ENCODE assay signal across 8 cellular contexts in the genomic region with DNA sequence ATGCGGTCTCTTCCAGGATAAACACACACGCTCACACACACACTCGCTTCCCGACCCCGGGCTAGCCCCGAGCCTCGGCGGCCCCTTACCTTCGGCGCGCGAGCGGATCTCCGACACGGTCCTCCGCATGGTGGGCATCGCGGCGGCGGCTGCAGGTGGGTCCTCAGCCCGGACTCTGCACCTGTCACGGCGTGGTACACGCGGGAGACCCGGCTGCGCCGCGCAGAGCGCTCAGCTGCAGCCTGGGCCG. TPM values are rescaled to one million over a fixed set of nuclear protein-coding genes. Genes with fewer than 3 reads are reported as not detected.
DNase-seq lines count a peak whose midpoint lies in the region; ATAC-seq and TF ChIP-seq lines count a peak whose summit lies in the region.

No MANE protein-coding gene starts in this region.

- peak overlapping the region; percentile 99 for H3K4me2 ChIP-seq in smooth muscle cell

- WGBS in iPS DF 6.9 (ENCODE audit: insufficient coverage, insufficient read length) = no CpG with 5 or more reads among the region's 31 CpGs
- WGBS in smooth muscle cell (ENCODE audit: low lambda C conversion rate) = under 1% methylated on average over 31 of the region's 31 CpGs

- peaks cover 12% of the 10 kb centered on the region for H3F3A ChIP-seq in smooth muscle cell (ENCODE audit: low read depth)

- H3K4me1 ChIP-seq in HEK293 (ENCODE audit: control insufficient read depth, insufficient read depth, low read length) = peaks cover 11% of the 10 kb centered on the region
- H3K4me1 ChIP-seq in iPS DF 6.9 (ENCODE audit: control insufficient read depth, insufficient read depth, low read length) = no peaks in the 10 kb centered on the region
- H3K4me1 ChIP-seq in smooth muscle cell (ENCODE audit: low read depth) = peaks cover 8% of the 10 kb centered on the region

- ATAC-seq in WTC11 (peak; percentile 2), GM18502 (IDR thresholded peaks at IDR 0.05; ENCODE audit: poor library complexity, unreplicated experiment) (no peak)

- CTCF ChIA-PET in HEK293 (lab: Yijun Ruan, JAX) (interaction anchor here (0.6 to 1.7 kb wide), 2 partner anchors 93 to 211 kb away, joined by 3 read pairs; no protein-coding TSS in a partner anchor), WTC11 (lab: Charles Lee) (interaction anchor here (0.6 to 2.0 kb wide), 12 partner anchors 9 to 111 kb away, joined by 3 to 11 read pairs (median 4); no protein-coding TSS in a partner anchor)

- POLR2A ChIA-PET in HEK293 (lab: Yijun Ruan, JAX) (interaction anchor here (0.6 to 1.5 kb wide), 6 partner anchors 10 to 208 kb away, joined by 3 to 5 read pairs (median 3); no protein-coding TSS in a partner anchor), WTC11 (lab: Charles Lee) (interaction anchor here (1.0 to 1.5 kb wide), 5 partner anchors 9 to 311 kb away, joined by 3 to 8 read pairs (median 3); no protein-coding TSS in a partner anchor)

- H3K79me2 ChIP-seq in smooth muscle cell (ENCODE audit: low read depth) = no peaks in the 10 kb centered on the region

- H3K27ac Mint-ChIP-seq in WTC11 = no peak overlapping the region

- H3K9me3 ChIP-seq in HEK293 (ENCODE audit: control insufficient read depth, insufficient read depth, low read depth, low read length) (no peaks in the 10 kb centered on the region), iPS DF 6.9 (ENCODE audit: control insufficient read depth, insufficient read depth, low read length) (no peaks in the 10 kb centered on the region), smooth muscle cell (replicated peaks; ENCODE audit: low read depth) (no peaks in the 10 kb centered on the region)

- H3K27me3 ChIP-seq in iPS DF 6.9 (ENCODE audit: control insufficient read depth, insufficient read depth, low read length) = no peaks in the 10 kb centered on the region
- H3K27me3 ChIP-seq in smooth muscle cell (ENCODE audit: low read depth) = no peaks in the 10 kb centered on the region

- peak overlapping the region; percentile 65 for H2AFZ ChIP-seq in smooth muscle cell (ENCODE audit: low read depth)

- peaks cover 13% of the 10 kb centered on the region for H3K36me3 Mint-ChIP-seq in WTC11

- peaks cover 16% of the 10 kb centered on the region for H3K9me3 Mint-ChIP-seq in WTC11

- H3K27me3 Mint-ChIP-seq in WTC11 (ENCODE audit: low read depth) = peaks cover 2% of the 10 kb centered on the region; the same call in 1 of the 2 replicates

- H3K27ac ChIP-seq in HEK293 (ENCODE audit: extremely low read depth, low read depth, low read length) (peak overlapping the region; percentile 74), iPS DF 6.9 (ENCODE audit: low read length) (no peak overlapping the region), smooth muscle cell (ENCODE audit: low read depth) (no peak overlapping the region)

- peak overlapping the region; percentile 73 for H3K4me3 ChIP-seq in HEK293 (ENCODE audit: low read depth, low read length)
- H3K4me3 ChIP-seq in iPS DF 6.9 (ENCODE audit: low read length) = peak overlapping the region; percentile 87
- H3K4me3 ChIP-seq in smooth muscle cell = peak overlapping the region; percentile 82

- no peak overlapping the region for H3K9ac ChIP-seq in smooth muscle cell (ENCODE audit: low read depth)

- H3K36me3 ChIP-seq in HEK293 (ENCODE audit: control insufficient read depth in 2 of 2, insufficient read depth in 1 of 2, low read length in 2 of 2) = no peaks in the 10 kb centered on the region
- H3K36me3 ChIP-seq in iPS DF 6.9 (ENCODE audit: control insufficient read depth, insufficient read depth, low read length) = no peaks in the 10 kb centered on the region
- no peaks in the 10 kb centered on the region for H3K36me3 ChIP-seq in smooth muscle cell (ENCODE audit: low read depth)

- no peak for DNase-seq in WTC11 (ENCODE audit: low spot score)
- DNase-seq in iPS DF 6.9 (ENCODE audit: low read depth, low spot score) = no peak
- DNase-seq in smooth muscle cell (lab: John Stamatoyannopoulos, UW; ENCODE audit: unreplicated experiment) = no peak
- DNase-seq in SKM-1 (lab: John Stamatoyannopoulos, UW; ENCODE audit: unreplicated experiment) = no peak
- DNase-seq in UCSD-AML1 (lab: John Stamatoyannopoulos, UW; ENCODE audit: unreplicated experiment) = no peak
- no peak for DNase-seq in COLO668 (lab: John Stamatoyannopoulos, UW; ENCODE audit: unreplicated experiment)

- H3K4me3 Mint-ChIP-seq in WTC11 = peak overlapping the region; percentile 86

- H4K20me1 ChIP-seq in smooth muscle cell (ENCODE audit: low read depth) = no peaks in the 10 kb centered on the region

- H3K4me1 Mint-ChIP-seq in WTC11 = peaks cover 52% of the 10 kb centered on the region

- TF ChIP-seq CTCF in HEK293 (tag by site-specific recombination; IDR thresholded peaks at IDR 0.05) = peak; percentile 3; the same call in 1 of the 2 replicates
- no peak for TF ChIP-seq CTCF in WTC11 (IDR thresholded peaks at IDR 0.05)
- no peak for TF ChIP-seq CTCF in smooth muscle cell (IDR thresholded peaks at IDR 0.05; ENCODE audit: borderline replicate concordance, insufficient read depth, poor library complexity, severe bottlenecking)

TF ChIP-seq in HEK293, 187 proteins besides CTCF, POLR2A, EP300 and RAD21 (continues in another document):
- TF ChIP-seq ZNF510 (tag by site-specific recombination; IDR thresholded peaks at IDR 0.05; ENCODE audit: insufficient replicate concordance) (no peak), ZNF324 (tag by site-specific recombination; IDR thresholded peaks at IDR 0.05) (no peak), ZBTB8A (tag by site-specific recombination; IDR thresholded peaks at IDR 0.05) (peak; percentile 43; the same call in 1 of the 2 replicates), WT1 (tag by site-specific recombination; IDR thresholded peaks at IDR 0.05) (no peak), PRDM1 (tag by site-specific recombination; IDR thresholded peaks at IDR 0.05) (no peak), ZNF555 (tag by site-specific recombination; conservative IDR thresholded peaks at IDR 0.05) (no peak), GLIS2 (tag by site-specific recombination; IDR thresholded peaks at IDR 0.05) (no peak), ZNF747 (tag by site-specific recombination; IDR thresholded peaks at IDR 0.05) (no peak), ZNF585B (tag by site-specific recombination; IDR thresholded peaks at IDR 0.05) (no peak), ZNF473 (tag by site-specific recombination; IDR thresholded peaks at IDR 0.05) (no peak), ZBTB20 (tag by site-specific recombination; IDR thresholded peaks at IDR 0.05) (0 out of 2 replicates have a peak, but pooled peaks have one; percentile 37), ZNF223 (tag by site-specific recombination; IDR thresholded peaks at IDR 0.05) (no peak), ZNF571 (tag by site-specific recombination; IDR thresholded peaks at IDR 0.05) (no peak)
- TF ChIP-seq, protein P1, sequence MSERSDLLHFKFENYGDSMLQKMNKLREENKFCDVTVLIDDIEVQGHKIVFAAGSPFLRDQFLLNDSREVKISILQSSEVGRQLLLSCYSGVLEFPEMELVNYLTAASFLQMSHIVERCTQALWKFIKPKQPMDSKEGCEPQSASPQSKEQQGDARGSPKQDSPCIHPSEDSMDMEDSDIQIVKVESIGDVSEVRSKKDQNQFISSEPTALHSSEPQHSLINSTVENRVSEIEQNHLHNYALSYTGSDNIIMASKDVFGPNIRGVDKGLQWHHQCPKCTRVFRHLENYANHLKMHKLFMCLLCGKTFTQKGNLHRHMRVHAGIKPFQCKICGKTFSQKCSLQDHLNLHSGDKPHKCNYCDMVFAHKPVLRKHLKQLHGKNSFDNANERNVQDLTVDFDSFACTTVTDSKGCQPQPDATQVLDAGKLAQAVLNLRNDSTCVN (tag by site-specific recombination; optimal IDR thresholded peaks at IDR 0.05) = peak; percentile 82

TF ChIP-seq in WTC11, 78 proteins besides CTCF, POLR2A, EP300 and RAD21 (continues in another document):
- TF ChIP-seq TP53 (CRISPR knock-in tag; IDR thresholded peaks at IDR 0.05) (peak; percentile 71; the same call in 1 of the 2 replicates), RORB (CRISPR knock-in tag; IDR thresholded peaks at IDR 0.05) (no peak), NR3C1 (CRISPR knock-in tag; conservative IDR thresholded peaks at IDR 0.05; ENCODE audit: low read depth) (no peak), ZNF121 (CRISPR knock-in tag; IDR thresholded peaks at IDR 0.05) (no peak), TEAD4 (CRISPR knock-in tag; IDR thresholded peaks at IDR 0.05) (no peak), EMX1 (CRISPR knock-in tag; IDR thresholded peaks at IDR 0.05) (no peak), ETV6 (CRISPR knock-in tag; IDR thresholded peaks at IDR 0.05) (no peak)
- TF ChIP-seq, protein P2, sequence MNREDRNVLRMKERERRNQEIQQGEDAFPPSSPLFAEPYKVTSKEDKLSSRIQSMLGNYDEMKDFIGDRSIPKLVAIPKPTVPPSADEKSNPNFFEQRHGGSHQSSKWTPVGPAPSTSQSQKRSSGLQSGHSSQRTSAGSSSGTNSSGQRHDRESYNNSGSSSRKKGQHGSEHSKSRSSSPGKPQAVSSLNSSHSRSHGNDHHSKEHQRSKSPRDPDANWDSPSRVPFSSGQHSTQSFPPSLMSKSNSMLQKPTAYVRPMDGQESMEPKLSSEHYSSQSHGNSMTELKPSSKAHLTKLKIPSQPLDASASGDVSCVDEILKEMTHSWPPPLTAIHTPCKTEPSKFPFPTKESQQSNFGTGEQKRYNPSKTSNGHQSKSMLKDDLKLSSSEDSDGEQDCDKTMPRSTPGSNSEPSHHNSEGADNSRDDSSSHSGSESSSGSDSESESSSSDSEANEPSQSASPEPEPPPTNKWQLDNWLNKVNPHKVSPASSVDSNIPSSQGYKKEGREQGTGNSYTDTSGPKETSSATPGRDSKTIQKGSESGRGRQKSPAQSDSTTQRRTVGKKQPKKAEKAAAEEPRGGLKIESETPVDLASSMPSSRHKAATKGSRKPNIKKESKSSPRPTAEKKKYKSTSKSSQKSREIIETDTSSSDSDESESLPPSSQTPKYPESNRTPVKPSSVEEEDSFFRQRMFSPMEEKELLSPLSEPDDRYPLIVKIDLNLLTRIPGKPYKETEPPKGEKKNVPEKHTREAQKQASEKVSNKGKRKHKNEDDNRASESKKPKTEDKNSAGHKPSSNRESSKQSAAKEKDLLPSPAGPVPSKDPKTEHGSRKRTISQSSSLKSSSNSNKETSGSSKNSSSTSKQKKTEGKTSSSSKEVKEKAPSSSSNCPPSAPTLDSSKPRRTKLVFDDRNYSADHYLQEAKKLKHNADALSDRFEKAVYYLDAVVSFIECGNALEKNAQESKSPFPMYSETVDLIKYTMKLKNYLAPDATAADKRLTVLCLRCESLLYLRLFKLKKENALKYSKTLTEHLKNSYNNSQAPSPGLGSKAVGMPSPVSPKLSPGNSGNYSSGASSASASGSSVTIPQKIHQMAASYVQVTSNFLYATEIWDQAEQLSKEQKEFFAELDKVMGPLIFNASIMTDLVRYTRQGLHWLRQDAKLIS (CRISPR knock-in tag; IDR thresholded peaks at IDR 0.05; ENCODE audit: borderline replicate concordance) = no peak

RNA-seq across cellular contexts. Expression of a gene that starts 0.2 kb away (rescaled TPM):
- 14.3 to 18.7 TPM (median 15.1 TPM) in 3 replicates for total RNA-seq in WTC11 (2021)
- 1.4 and 1.8 TPM in 2 replicates for total RNA-seq in smooth muscle cell
- 0.90 TPM in 1 of 2 replicates, not detected in the other for polyA plus RNA-seq in smooth muscle cell
